In genomic region chr5:77167695-77168111, GRCh38 we compare ENCODE assay signal across 10 cellular contexts. TPM values are rescaled to one million over a fixed set of nuclear protein-coding genes. Genes with fewer than 3 reads are reported as not detected.
DNase-seq lines count a peak whose midpoint lies in the region; ATAC-seq and TF ChIP-seq lines count a peak whose summit lies in the region.
"Had no signal": no experiment of that assay in that cellular context is flagged by ENCODE, and none has a peak within 500 bp of the region (broad histone marks: within the 10 kb centered on the region; RNA-seq: fewer than 3 reads in every experiment).

No MANE protein-coding gene starts in this region.

- H3K27me3 ChIP-seq in SJSA1 (replicated peaks): no peaks in the 10 kb centered on the region
- H3K27me3 ChIP-seq in skeletal muscle satellite cell (ENCODE audit: control insufficient read depth, insufficient read depth, low read length): peaks cover under 1% of the 10 kb centered on the region

- H3K4me3 ChIP-seq in SJSA1 (no peak overlapping the region), foreskin fibroblast (ENCODE audit: low read depth in 1 of 2, low read length in 2 of 2) (no peak overlapping the region), skeletal muscle satellite cell (ENCODE audit: low read length) (peak overlapping the region; percentile 48)

- POLR2A ChIA-PET in WTC11 (lab: Charles Lee): no interaction called here

- H3K27ac Mint-ChIP-seq in WTC11 (no peak overlapping the region), endothelial cell (ENCODE audit: unreplicated experiment) (no peak overlapping the region)
- H3K27ac Mint-ChIP-seq: activated CD8-positive, alpha-beta memory T cell treated with anti-CD3 and anti-CD28 coated beads, Interleukin-2, amount 10 ng/mL, durations not matched to agents 7 days and 5 days; progenitor cell of endocrine pancreas had no signal

- peaks cover 24% of the 10 kb centered on the region for H3K4me1 ChIP-seq in SJSA1 (replicated peaks)
- peaks cover 21% of the 10 kb centered on the region for H3K4me1 ChIP-seq in skeletal muscle satellite cell (ENCODE audit: control insufficient read depth, insufficient read depth, low read length)

- ATAC-seq in WTC11: no peak
- no peak for ATAC-seq in HG03175 (IDR thresholded peaks at IDR 0.05; ENCODE audit: unreplicated experiment)
- ATAC-seq: activated CD8-positive, alpha-beta memory T cell treated with anti-CD3 and anti-CD28 coated beads, Interleukin-2, amount 10 ng/mL, durations not matched to agents 7 days and 5 days had no signal

- DNase-seq in GOT3 (lab: John Stamatoyannopoulos, UW) (peak; percentile 5), SJSA1 (ENCODE audit: low read depth in 1 of 2, low spot score in 2 of 2) (peak; percentile 63 to 83), foreskin fibroblast (peak; percentile 59 to 81), AML-193 (lab: John Stamatoyannopoulos, UW) (no peak), WTC11 (ENCODE audit: low spot score) (no peak), endothelial cell (ENCODE audit: low spot score) (no peak)
- DNase-seq: activated CD8-positive, alpha-beta memory T cell treated with anti-CD3 and anti-CD28 coated beads, Interleukin-2, amount 10 ng/mL, durations not matched to agents 7 days and 5 days had no signal

- H3K4me3 Mint-ChIP-seq in WTC11 (no peak overlapping the region), endothelial cell (ENCODE audit: unreplicated experiment) (no peak overlapping the region)
- H3K4me3 Mint-ChIP-seq: activated CD8-positive, alpha-beta memory T cell treated with anti-CD3 and anti-CD28 coated beads, Interleukin-2, amount 10 ng/mL, durations not matched to agents 7 days and 5 days had no signal

- H3K4me2 ChIP-seq in skeletal muscle satellite cell (ENCODE audit: low read length): peak overlapping the region; percentile 71

- peak overlapping the region; percentile 76 for H3K9ac ChIP-seq in skeletal muscle satellite cell (ENCODE audit: low read depth, low read length)

- H3K36me3 Mint-ChIP-seq in WTC11 (no peaks in the 10 kb centered on the region), endothelial cell (ENCODE audit: low read depth, unreplicated experiment) (no peaks in the 10 kb centered on the region)
- H3K36me3 Mint-ChIP-seq: activated CD8-positive, alpha-beta memory T cell treated with anti-CD3 and anti-CD28 coated beads, Interleukin-2, amount 10 ng/mL, durations not matched to agents 7 days and 5 days had no signal

- TF ChIP-seq CTCF in foreskin fibroblast (IDR thresholded peaks at IDR 0.05; ENCODE audit: low read depth, low read length) (no peak), WTC11 (IDR thresholded peaks at IDR 0.05) (no peak), endothelial cell (IDR thresholded peaks at IDR 0.05; ENCODE audit: unreplicated experiment) (no peak)

- H3K9me3 ChIP-seq in SJSA1 (replicated peaks): no peaks in the 10 kb centered on the region
- no peaks in the 10 kb centered on the region for H3K9me3 ChIP-seq in skeletal muscle satellite cell (replicated peaks; ENCODE audit: low read length)

- CTCF ChIA-PET in WTC11 (lab: Charles Lee): interaction anchor here (1.3 kb wide), 1 partner anchor 14 kb away, joined by 3 read pairs; no protein-coding TSS in a partner anchor

- H3K27me3 Mint-ChIP-seq in WTC11 (ENCODE audit: low read depth) (no peaks in the 10 kb centered on the region), endothelial cell (ENCODE audit: unreplicated experiment) (peaks cover 2% of the 10 kb centered on the region)
- H3K27me3 Mint-ChIP-seq: progenitor cell of endocrine pancreas had no signal

- H3K36me3 ChIP-seq in SJSA1 (no peaks in the 10 kb centered on the region), skeletal muscle satellite cell (ENCODE audit: insufficient read depth, low read length) (no peaks in the 10 kb centered on the region)

- H3K27ac ChIP-seq in SJSA1: peak overlapping the region; percentile 80

- H3K9me3 Mint-ChIP-seq in WTC11 (no peaks in the 10 kb centered on the region), endothelial cell (ENCODE audit: unreplicated experiment) (no peaks in the 10 kb centered on the region)

- H3K4me1 Mint-ChIP-seq in WTC11: no peaks in the 10 kb centered on the region; the same call in 1 of the 2 replicates
- H3K4me1 Mint-ChIP-seq in endothelial cell (ENCODE audit: unreplicated experiment): peaks cover 7% of the 10 kb centered on the region
- H3K4me1 Mint-ChIP-seq: activated CD8-positive, alpha-beta memory T cell treated with anti-CD3 and anti-CD28 coated beads, Interleukin-2, amount 10 ng/mL, durations not matched to agents 7 days and 5 days had no signal

TF ChIP-seq in WTC11, 78 proteins besides CTCF, POLR2A, EP300 and RAD21:
- TF ChIP-seq PRDM15 (CRISPR knock-in tag; IDR thresholded peaks at IDR 0.05) (no peak), JUN (CRISPR knock-in tag; IDR thresholded peaks at IDR 0.05) (no peak)
- TF ChIP-seq, protein P1, sequence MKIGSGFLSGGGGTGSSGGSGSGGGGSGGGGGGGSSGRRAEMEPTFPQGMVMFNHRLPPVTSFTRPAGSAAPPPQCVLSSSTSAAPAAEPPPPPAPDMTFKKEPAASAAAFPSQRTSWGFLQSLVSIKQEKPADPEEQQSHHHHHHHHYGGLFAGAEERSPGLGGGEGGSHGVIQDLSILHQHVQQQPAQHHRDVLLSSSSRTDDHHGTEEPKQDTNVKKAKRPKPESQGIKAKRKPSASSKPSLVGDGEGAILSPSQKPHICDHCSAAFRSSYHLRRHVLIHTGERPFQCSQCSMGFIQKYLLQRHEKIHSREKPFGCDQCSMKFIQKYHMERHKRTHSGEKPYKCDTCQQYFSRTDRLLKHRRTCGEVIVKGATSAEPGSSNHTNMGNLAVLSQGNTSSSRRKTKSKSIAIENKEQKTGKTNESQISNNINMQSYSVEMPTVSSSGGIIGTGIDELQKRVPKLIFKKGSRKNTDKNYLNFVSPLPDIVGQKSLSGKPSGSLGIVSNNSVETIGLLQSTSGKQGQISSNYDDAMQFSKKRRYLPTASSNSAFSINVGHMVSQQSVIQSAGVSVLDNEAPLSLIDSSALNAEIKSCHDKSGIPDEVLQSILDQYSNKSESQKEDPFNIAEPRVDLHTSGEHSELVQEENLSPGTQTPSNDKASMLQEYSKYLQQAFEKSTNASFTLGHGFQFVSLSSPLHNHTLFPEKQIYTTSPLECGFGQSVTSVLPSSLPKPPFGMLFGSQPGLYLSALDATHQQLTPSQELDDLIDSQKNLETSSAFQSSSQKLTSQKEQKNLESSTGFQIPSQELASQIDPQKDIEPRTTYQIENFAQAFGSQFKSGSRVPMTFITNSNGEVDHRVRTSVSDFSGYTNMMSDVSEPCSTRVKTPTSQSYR (CRISPR knock-in tag; IDR thresholded peaks at IDR 0.05): no peak

RNA-seq across cellular contexts. Expression of gene PDE8B, which starts 42.8 kb away (rescaled TPM):
- total RNA-seq in SJSA1 (2014; rRNA removed; shearing (Covaris generic)): not detected in 2 replicates
- total RNA-seq in skeletal muscle satellite cell (2012; rRNA removed): under 0.01 TPM in 1 of 2 replicates, not detected in the other
- total RNA-seq in WTC11 (2021) (0.31 to 0.62 TPM (median 0.53 TPM) in 3 replicates), endothelial cell (ENCODE audit: unreplicated experiment) (7.8 TPM)

Comparison
In these comparisons a context has a peak if more than half of its experiments do, and no peak if none do; other contexts are left out.
1. DNase-seq: peak in GOT3 (single experiment), SJSA1 (2 of 2) and foreskin fibroblast (2 of 2); none in AML-193 (0 of 2), WTC11 (single experiment) and endothelial cell (single experiment).